ENCODE assay signal across 8 cellular contexts in genomic region chr5:56123531-56124243, GRCh38.
A peak's percentile ranks its signal among the peaks of the same experiment; 100 is the strongest.
DNase-seq lines count a peak whose midpoint lies in the region; ATAC-seq and TF ChIP-seq lines count a peak whose summit lies in the region.

No MANE protein-coding gene starts in this region.

- TF ChIP-seq POLR2A in uterus (IDR thresholded peaks at IDR 0.05): no peak

- H3K27me3 ChIP-seq in AG04450 (ENCODE audit: control insufficient read depth, insufficient read depth, low read length) (no peaks in the 10 kb centered on the region), brain microvascular endothelial cell (replicated peaks) (no peaks in the 10 kb centered on the region), uterus (no peaks in the 10 kb centered on the region)

- H3K27ac ChIP-seq in AG04450 (ENCODE audit: low read depth, low read length) (peak overlapping the region; percentile 90), brain microvascular endothelial cell (peak overlapping the region; percentile 84), uterus (peak overlapping the region; percentile 63 to 69)

- no peaks in the 10 kb centered on the region for H3K4me1 ChIP-seq in uterus

- ATAC-seq in left colon: peak; percentile 26

- no peak for TF ChIP-seq CTCF in AG04450 (IDR thresholded peaks at IDR 0.05; ENCODE audit: low read depth, low read length)
- no peak for TF ChIP-seq CTCF in brain microvascular endothelial cell (IDR thresholded peaks at IDR 0.05; ENCODE audit: low read depth, low read length, missing control alignments)
- no peak for TF ChIP-seq CTCF in uterus (IDR thresholded peaks at IDR 0.05)

- H3K4me3 ChIP-seq in AG04450 (ENCODE audit: low read depth, low read length): no peak overlapping the region
- no peak overlapping the region for H3K4me3 ChIP-seq in brain microvascular endothelial cell (ENCODE audit: low read depth, low read length)
- no peak overlapping the region for H3K4me3 ChIP-seq in uterus

- DNase-seq in AG04450 (ENCODE audit: low read depth, low spot score): peak; percentile 98
- DNase-seq in HUDEP-2 (lab: John Stamatoyannopoulos, UW; ENCODE audit: unreplicated experiment in 76 of 76): peak in 74 of 76 experiments; percentile 14 to 99 (median 91)
- DNase-seq in brain microvascular endothelial cell: peak; percentile 100
- peak; percentile 27 to 34 for DNase-seq in left colon
- peak; percentile 47 to 67 for DNase-seq in uterus
- no peak for DNase-seq in occipital lobe (lab: John Stamatoyannopoulos, UW)
- DNase-seq in NCI-H446 treated with DMSO at 0.1 percent for 48 hours (lab: John Stamatoyannopoulos, UW): no peak
- DNase-seq in stimulated activated naive CD4-positive, alpha-beta T cell (lab: John Stamatoyannopoulos, UW): no peak

- in situ Hi-C loops in brain microvascular endothelial cell (cut with HindIII; ENCODE audit: low pct_ligation_motif_present, low sequenced_read_pairs): no loop called here

- CTCF ChIA-PET in AG04450 (lab: Charles Lee): interaction anchor here (1.1 to 1.2 kb wide), 3 partner anchors 9 to 78 kb away, joined by 3 read pairs; no protein-coding TSS in a partner anchor

- H3K9me3 ChIP-seq in AG04450 (ENCODE audit: control insufficient read depth, insufficient read depth, low read length) (peaks cover 2% of the 10 kb centered on the region; the same call in 1 of the 2 replicates), uterus (no peaks in the 10 kb centered on the region)

- H3K36me3 ChIP-seq in brain microvascular endothelial cell (replicated peaks) (no peaks in the 10 kb centered on the region), uterus (no peaks in the 10 kb centered on the region)

- POLR2A ChIA-PET in AG04450 (lab: Yijun Ruan, JAX): interaction anchor here (0.8 to 2.2 kb wide), 10 partner anchors 15 to 135 kb away, joined by 3 to 20 read pairs (median 6); partner anchors contain the start of gene IL6ST

- intact Hi-C loops in left colon (cut with DNase I, micrococcal nuclease) (no loop called here), uterus (cut with DNase I; ENCODE audit: low total_unique reads) (no loop called here)

Comparison
In these comparisons a context has a peak if more than half of its experiments do, and no peak if none do; other contexts are left out.
1. DNase-seq: peak in AG04450 (single experiment), HUDEP-2 (74 of 76), brain microvascular endothelial cell (single experiment), left colon (2 of 2) and uterus (2 of 2); none in occipital lobe (single experiment), NCI-H446 treated with DMSO at 0.1 percent for 48 hours (single experiment) and stimulated activated naive CD4-positive, alpha-beta T cell (0 of 6).
2. Peak in every context shown above with its lines, with median percentiles within 50 percentile points of each other: H3K27ac ChIP-seq.